ENCODE assay signal across 31 cellular contexts in genomic region chr14:103646189-103646588, GRCh38.
"Had no signal": no experiment of that assay in that cellular context is flagged by ENCODE, and none has a peak within 500 bp of the region (broad histone marks: within the 10 kb centered on the region; RNA-seq: fewer than 3 reads in every experiment).

No MANE protein-coding gene starts in this region.

- H3K27ac Mint-ChIP-seq: activated CD4-positive, alpha-beta memory T cell treated with anti-CD3 and anti-CD28 coated beads for 36 hours; activated CD4-positive, alpha-beta T cell treated with anti-CD3 and anti-CD28 coated beads for 36 hours; activated CD4-positive, alpha-beta T cell treated with anti-CD3 and anti-CD28 coated beads, Interleukin-2, amount 10 ng/mL, durations not matched to agents 24 days and 14 days; activated CD8-positive, alpha-beta memory T cell treated with anti-CD3 and anti-CD28 coated beads, Interleukin-2, amount 10 ng/mL, durations not matched to agents 7 days and 5 days; activated CD8-positive, alpha-beta T cell treated with anti-CD3 and anti-CD28 coated beads, Interleukin-2, amount 10 ng/mL, durations not matched to agents 7 days and 5 days; activated naive CD4-positive, alpha-beta T cell treated with anti-CD3 and anti-CD28 coated beads for 36 hours; activated naive CD4-positive, alpha-beta T cell treated with anti-CD3 and anti-CD28 coated beads, Interleukin-2, amount 50 U/mL, for 24 hours; activated naive CD8-positive, alpha-beta T cell treated with anti-CD3 and anti-CD28 coated beads for 36 hours; activated naive CD8-positive, alpha-beta T cell treated with anti-CD3 and anti-CD28 coated beads, Interleukin-2, amount 50 U/mL, for 24 hours; activated T-helper 1 cell treated with anti-CD3 and anti-CD28 coated beads, Interleukin-12 subunit alpha, Interleukin-12 subunit beta, Interleukin-2, Interleukin-4 antibody, amounts not matched to agents 30 ng/mL and 10 ng/mL and 1 ng/mL, durations not matched to agents 14 hours and 24 hours and 36 hours; activated T-helper 2 cell treated with anti-CD3 and anti-CD28 coated beads, Interferon-gamma antibody, Interleukin-2, Interleukin-4, amounts not matched to agents 10 μg/mL and 5 μg/mL and 100 μg/mL, durations not matched to agents 14 hours and 24 hours and 36 hours; brain; dendritic cell treated with granulocyte-macrophage colony-stimulating factor and Interleukin-4, amounts not matched to agents 40 ng/mL and 50 ng/mL, for 4 days had no signal

- H3K27ac ChIP-seq: ascending aorta, breast epithelium, cardiac muscle cell, dorsolateral prefrontal cortex, esophagus muscularis mucosa, foreskin keratinocyte, gastrocnemius medialis had no signal

- H3K36me3 ChIP-seq: breast epithelium, cardiac muscle cell, esophagus muscularis mucosa, gastrocnemius medialis had no signal

- H3K9me3 ChIP-seq: ascending aorta, breast epithelium, esophagus muscularis mucosa, gastrocnemius medialis had no signal

- H3K4me3 ChIP-seq: ascending aorta, breast epithelium, cardiac muscle cell, coronary artery, dorsolateral prefrontal cortex, esophagus muscularis mucosa, gastrocnemius medialis had no signal

- ATAC-seq: activated CD4-positive, alpha-beta T cell treated with anti-CD3 and anti-CD28 coated beads for 36 hours; activated CD8-positive, alpha-beta memory T cell treated with anti-CD3 and anti-CD28 coated beads, Interleukin-2, amount 10 ng/mL, durations not matched to agents 7 days and 5 days; activated CD8-positive, alpha-beta T cell treated with anti-CD3 and anti-CD28 coated beads, Interleukin-2, amount 10 ng/mL, durations not matched to agents 7 days and 5 days; activated naive CD8-positive, alpha-beta T cell treated with anti-CD3 and anti-CD28 coated beads, Interleukin-2, amount 50 U/mL, for 24 hours; foreskin keratinocyte; gastrocnemius medialis had no signal

- DNase-seq: activated CD4-positive, alpha-beta memory T cell treated with anti-CD3 and anti-CD28 coated beads for 36 hours; activated CD4-positive, alpha-beta T cell treated with anti-CD3 and anti-CD28 coated beads for 36 hours; activated CD4-positive, alpha-beta T cell treated with anti-CD3 and anti-CD28 coated beads, Interleukin-2, amount 10 ng/mL, durations not matched to agents 24 days and 14 days; activated CD4-positive, CD25-positive, alpha-beta regulatory T cell; activated CD4-positive, CD25-positive, alpha-beta regulatory T cell treated with anti-CD3 and anti-CD28 coated beads, Interleukin-2, amount 50 U/mL, for 72 hours; activated CD8-positive, alpha-beta memory T cell treated with anti-CD3 and anti-CD28 coated beads, Interleukin-2, amount 10 ng/mL, durations not matched to agents 7 days and 5 days; activated CD8-positive, alpha-beta memory T cell treated with anti-CD3 and anti-CD28 coated beads, Interleukin-2, amount 50 U/mL, for 4 hours; activated CD8-positive, alpha-beta T cell treated with anti-CD3 and anti-CD28 coated beads, Interleukin-2, amount 10 ng/mL, durations not matched to agents 7 days and 5 days; activated effector memory CD4-positive, alpha-beta T cell treated with anti-CD3 and anti-CD28 coated beads, Interleukin-2, amount 50 U/mL, for 16 hours; activated naive CD4-positive, alpha-beta T cell treated with anti-CD3 and anti-CD28 coated beads for 36 hours; activated naive CD8-positive, alpha-beta T cell treated with anti-CD3 and anti-CD28 coated beads for 36 hours; activated naive CD8-positive, alpha-beta T cell treated with anti-CD3 and anti-CD28 coated beads, Interleukin-2, amount 50 U/mL, for 24 hours; activated T-cell treated with anti-CD3 and anti-CD28 coated beads, Interleukin-2, amount 50 U/mL, for 1 hour; activated T-cell treated with anti-CD3 and anti-CD28 coated beads, Interleukin-2, amount 50 U/mL, for 48 hours; central memory CD4-positive, alpha-beta T cell; dorsolateral prefrontal cortex; effector memory CD4-positive, alpha-beta T cell; erythroblast; foreskin keratinocyte; gastrocnemius medialis; T-helper 2 cell had no signal

- H3K4me3 Mint-ChIP-seq: activated CD4-positive, alpha-beta memory T cell treated with anti-CD3 and anti-CD28 coated beads for 36 hours; activated CD4-positive, alpha-beta T cell treated with anti-CD3 and anti-CD28 coated beads for 36 hours; activated CD4-positive, alpha-beta T cell treated with anti-CD3 and anti-CD28 coated beads, Interleukin-2, amount 10 ng/mL, durations not matched to agents 24 days and 14 days; activated CD8-positive, alpha-beta memory T cell treated with anti-CD3 and anti-CD28 coated beads, Interleukin-2, amount 10 ng/mL, durations not matched to agents 7 days and 5 days; activated CD8-positive, alpha-beta T cell treated with anti-CD3 and anti-CD28 coated beads, Interleukin-2, amount 10 ng/mL, durations not matched to agents 7 days and 5 days; activated naive CD4-positive, alpha-beta T cell treated with anti-CD3 and anti-CD28 coated beads for 36 hours; activated naive CD4-positive, alpha-beta T cell treated with anti-CD3 and anti-CD28 coated beads, Interleukin-2, amount 50 U/mL, for 24 hours; activated naive CD8-positive, alpha-beta T cell treated with anti-CD3 and anti-CD28 coated beads for 36 hours; activated naive CD8-positive, alpha-beta T cell treated with anti-CD3 and anti-CD28 coated beads, Interleukin-2, amount 50 U/mL, for 24 hours; activated T-helper 1 cell treated with anti-CD3 and anti-CD28 coated beads, Interleukin-12 subunit alpha, Interleukin-12 subunit beta, Interleukin-2, Interleukin-4 antibody, amounts not matched to agents 30 ng/mL and 10 ng/mL and 1 ng/mL, durations not matched to agents 14 hours and 24 hours and 36 hours; brain; dendritic cell treated with granulocyte-macrophage colony-stimulating factor and Interleukin-4, amounts not matched to agents 40 ng/mL and 50 ng/mL, for 4 days had no signal

- H3K36me3 Mint-ChIP-seq: activated CD4-positive, alpha-beta memory T cell treated with anti-CD3 and anti-CD28 coated beads for 36 hours; activated naive CD4-positive, alpha-beta T cell treated with anti-CD3 and anti-CD28 coated beads, Interleukin-2, amount 50 U/mL, for 24 hours had no signal

- H3K4me1 ChIP-seq: breast epithelium, foreskin keratinocyte had no signal

- H3K9me3 Mint-ChIP-seq: activated CD4-positive, alpha-beta memory T cell treated with anti-CD3 and anti-CD28 coated beads for 36 hours; activated CD4-positive, alpha-beta T cell treated with anti-CD3 and anti-CD28 coated beads, Interleukin-2, amount 10 ng/mL, durations not matched to agents 24 days and 14 days; activated naive CD4-positive, alpha-beta T cell treated with anti-CD3 and anti-CD28 coated beads for 36 hours; activated naive CD4-positive, alpha-beta T cell treated with anti-CD3 and anti-CD28 coated beads, Interleukin-2, amount 50 U/mL, for 24 hours; activated naive CD8-positive, alpha-beta T cell treated with anti-CD3 and anti-CD28 coated beads for 36 hours; activated naive CD8-positive, alpha-beta T cell treated with anti-CD3 and anti-CD28 coated beads, Interleukin-2, amount 50 U/mL, for 24 hours; activated T-helper 1 cell treated with anti-CD3 and anti-CD28 coated beads, Interleukin-12 subunit alpha, Interleukin-12 subunit beta, Interleukin-2, Interleukin-4 antibody, amounts not matched to agents 30 ng/mL and 10 ng/mL and 1 ng/mL, durations not matched to agents 14 hours and 24 hours and 36 hours; activated T-helper 2 cell treated with anti-CD3 and anti-CD28 coated beads, Interferon-gamma antibody, Interleukin-2, Interleukin-4, amounts not matched to agents 10 μg/mL and 5 μg/mL and 100 μg/mL, durations not matched to agents 14 hours and 24 hours and 36 hours; brain; dendritic cell treated with granulocyte-macrophage colony-stimulating factor and Interleukin-4, amounts not matched to agents 40 ng/mL and 50 ng/mL, for 4 days had no signal

- H3K27me3 Mint-ChIP-seq: activated CD4-positive, alpha-beta memory T cell treated with anti-CD3 and anti-CD28 coated beads for 36 hours; activated CD4-positive, alpha-beta T cell treated with anti-CD3 and anti-CD28 coated beads for 36 hours; activated CD4-positive, alpha-beta T cell treated with anti-CD3 and anti-CD28 coated beads, Interleukin-2, amount 10 ng/mL, durations not matched to agents 24 days and 14 days; activated CD8-positive, alpha-beta memory T cell treated with anti-CD3 and anti-CD28 coated beads, Interleukin-2, amount 10 ng/mL, durations not matched to agents 7 days and 5 days; activated naive CD4-positive, alpha-beta T cell treated with anti-CD3 and anti-CD28 coated beads, Interleukin-2, amount 50 U/mL, for 24 hours; activated naive CD8-positive, alpha-beta T cell treated with anti-CD3 and anti-CD28 coated beads for 36 hours; activated naive CD8-positive, alpha-beta T cell treated with anti-CD3 and anti-CD28 coated beads, Interleukin-2, amount 50 U/mL, for 24 hours; brain; dendritic cell treated with granulocyte-macrophage colony-stimulating factor and Interleukin-4, amounts not matched to agents 40 ng/mL and 50 ng/mL, for 4 days had no signal

- H3K27me3 ChIP-seq: ascending aorta, breast epithelium, cardiac muscle cell, dorsolateral prefrontal cortex, esophagus muscularis mucosa, foreskin keratinocyte, gastrocnemius medialis had no signal
